In genomic region chr2:671787-672605, GRCh38 we compare ENCODE assay signal across 19 cellular contexts.
"Had no signal": no experiment of that assay in that cellular context is flagged by ENCODE, and none has a peak within 500 bp of the region (broad histone marks: within the 10 kb centered on the region; RNA-seq: fewer than 3 reads in every experiment).

No MANE protein-coding gene starts in this region.

- H3K27me3 Mint-ChIP-seq: naive thymus-derived CD8-positive, alpha-beta T cell had no signal

- H3K27me3 ChIP-seq: dorsolateral prefrontal cortex, esophagus muscularis mucosa, ovary, stomach, transverse colon had no signal

- H3K36me3 ChIP-seq: ovary had no signal

- H3K27ac ChIP-seq: coronary artery, epithelial cell of prostate, esophagus muscularis mucosa, ovary, stomach, thoracic aorta, transverse colon had no signal

- H3K4me3 ChIP-seq: coronary artery, dorsolateral prefrontal cortex, esophagus muscularis mucosa, mucosa of descending colon, ovary, stomach, thoracic aorta, transverse colon had no signal

- H3K9me3 Mint-ChIP-seq: naive thymus-derived CD8-positive, alpha-beta T cell had no signal

- H3K9me3 ChIP-seq: esophagus muscularis mucosa, mucosa of descending colon, ovary, stomach, thoracic aorta, transverse colon had no signal

- DNase-seq: dorsolateral prefrontal cortex; effector memory CD4-positive, alpha-beta T cell; foreskin fibroblast; kidney; left colon; naive thymus-derived CD8-positive, alpha-beta T cell; ovary; right cardiac atrium; small intestine; stimulated activated CD4-positive, alpha-beta T cell treated with anti-CD3 and anti-CD28 coated beads, Interleukin-12 subunit alpha, Interleukin-12 subunit beta, amount 100 ng/mL, for 4 hours; stimulated activated naive CD4-positive, alpha-beta T cell; stomach; substantia nigra; transverse colon had no signal

- H3K4me3 Mint-ChIP-seq: naive thymus-derived CD8-positive, alpha-beta T cell had no signal
